ENCODE assay signal across 24 cellular contexts in genomic region chr4:18285357-18285756, GRCh38.
DNase-seq lines count a peak whose midpoint lies in the region; ATAC-seq, FAIRE-seq and TF ChIP-seq lines count a peak whose summit lies in the region.
"Had no signal": no experiment of that assay in that cellular context is flagged by ENCODE, and none has a peak within 500 bp of the region (broad histone marks: within the 10 kb centered on the region; RNA-seq: fewer than 3 reads in every experiment).

No MANE protein-coding gene starts in this region.

- CTCF ChIA-PET in HepG2 (lab: Yijun Ruan, JAX; ENCODE audit: low intra/inter-chr PET ratio, low total read pairs) (no interaction called here), K562 (lab: Yijun Ruan, JAX; ENCODE audit: low intra/inter-chr PET ratio) (no interaction called here)

- BruUV-seq in HepG2 (replicated peaks; lab: Mats Ljungman, UMichigan): no TSS peak
- no TSS peak for BruUV-seq in K562 (replicated peaks; lab: Mats Ljungman, UMichigan)

- no peaks in the 10 kb centered on the region for H3K27me3 ChIP-seq in HepG2 (ENCODE audit: control insufficient read depth in 1 of 2, insufficient read depth in 2 of 2, low read length in 2 of 2)
- H3K27me3 ChIP-seq in right lobe of liver: no peaks in the 10 kb centered on the region
- H3K27me3 ChIP-seq in K562 (ENCODE audit: control insufficient read depth in 2 of 2, insufficient read depth in 2 of 2, low read length in 2 of 2): no peaks in the 10 kb centered on the region
- H3K27me3 ChIP-seq: BLaER1 treated with 17β-estradiol and CSF1 and Interleukin-3, amounts not matched to agents 10 nM and 100 nM had no signal

- TF ChIP-seq RAD21 in HepG2 (CRISPR knock-in tag; IDR thresholded peaks at IDR 0.05) (no peak), K562 (CRISPR knock-in tag; conservative IDR thresholded peaks at IDR 0.05 in 1 of 2, IDR thresholded peaks at IDR 0.05 in 1 of 2) (no peak)

- ATAC-seq in HepG2 (no peak), right lobe of liver (no peak), K562 (no peak)
- ATAC-seq: A549; CD8-positive, alpha-beta T cell; GM12878 had no signal

- H3K27ac ChIP-seq in HepG2 (ENCODE audit: extremely low read length, insufficient read depth, low read length) (no peak overlapping the region), right lobe of liver (no peak overlapping the region), K562 (ENCODE audit: extremely low read depth, low read depth, low read length) (no peak overlapping the region)
- H3K27ac ChIP-seq: 22Rv1; A549; BLaER1 treated with 17β-estradiol and CSF1 and Interleukin-3, amounts not matched to agents 10 nM and 100 nM; C4-2B had no signal

- TF ChIP-seq POLR2A in HepG2 (IDR thresholded peaks at IDR 0.05; ENCODE audit: insufficient read depth in 1 of 2, low read depth in 2 of 2, low read length in 2 of 2) (no peak), right lobe of liver (IDR thresholded peaks at IDR 0.05) (no peak), K562 (conservative IDR thresholded peaks at IDR 0.05) (no peak)

- no peak overlapping the region for H3K9ac ChIP-seq in HepG2 (ENCODE audit: insufficient read depth, low read depth, low read length)
- no peak overlapping the region for H3K9ac ChIP-seq in K562 (ENCODE audit: insufficient read depth in 1 of 2, low read depth in 2 of 2, low read length in 2 of 2)
- H3K9ac ChIP-seq: BLaER1 treated with 17β-estradiol and CSF1 and Interleukin-3, amounts not matched to agents 10 nM and 100 nM had no signal

- in situ Hi-C loops in HepG2 (cut with HindIII; ENCODE audit: extremely low pct_ligation_motif_present, low pct_unique_long_range_greater_than_20kb) (no loop called here), K562 (cut with MboI) (no loop called here)

- H3K9me3 ChIP-seq in HepG2 (ENCODE audit: low read length) (no peaks in the 10 kb centered on the region), right lobe of liver (no peaks in the 10 kb centered on the region), K562 (replicated peaks; ENCODE audit: control insufficient read depth, insufficient read depth, low read depth, low read length) (no peaks in the 10 kb centered on the region)
- H3K9me3 ChIP-seq: A549, Caco-2 had no signal

- FAIRE-seq in HepG2 (lab: Jason Lieb, UNC) (no peak), K562 (lab: Jason Lieb, UNC) (no peak)
- FAIRE-seq: A549, D721Med, GM12878, GM12892, GM18507 had no signal

- no peak overlapping the region for H2AFZ ChIP-seq in HepG2 (ENCODE audit: low read length)
- H2AFZ ChIP-seq in K562 (ENCODE audit: low read depth, low read length): no peak overlapping the region

- no peak overlapping the region for H3K4me2 ChIP-seq in HepG2 (ENCODE audit: low read depth, low read length)
- H3K4me2 ChIP-seq in K562 (ENCODE audit: insufficient read depth, low read length): no peak overlapping the region
- H3K4me2 ChIP-seq: A549; BLaER1 treated with 17β-estradiol and CSF1 and Interleukin-3, amounts not matched to agents 10 nM and 100 nM had no signal

- intact Hi-C loops in HepG2 (cut with micrococcal nuclease; ENCODE audit: unreplicated experiment) (no loop called here), right lobe of liver (cut with DNase I) (no loop called here), K562 (cut with micrococcal nuclease) (no loop called here), head of caudate nucleus (cut with DNase I) (no loop called here)

- TF ChIP-seq CTCF in HepG2 (CRISPR knock-in tag; IDR thresholded peaks at IDR 0.05) (no peak), right lobe of liver (IDR thresholded peaks at IDR 0.05) (no peak), K562 (IDR thresholded peaks at IDR 0.05 in 2 of 3, conservative IDR thresholded peaks at IDR 0.05 in 1 of 3; ENCODE audit: insufficient read depth in 2 of 3, low read depth in 1 of 3, low read length in 3 of 3) (no peak)

- no peaks in the 10 kb centered on the region for H3K79me2 ChIP-seq in HepG2 (ENCODE audit: insufficient read depth, low read length)
- no peaks in the 10 kb centered on the region for H3K79me2 ChIP-seq in K562 (ENCODE audit: control insufficient read depth, insufficient read depth, low read length)

- WGBS in HepG2 (ENCODE audit: low lambda C conversion rate): 6% methylated on average over 4 of the region's 4 CpGs
- 49% methylated on average over 4 of the region's 4 CpGs for WGBS in right lobe of liver (ENCODE audit: insufficient coverage, low coverage, low lambda C conversion rate, missing lambda C conversion rate)
- WGBS in K562 (ENCODE audit: insufficient coverage, low coverage, missing lambda C conversion rate): 4% methylated on average over 4 of the region's 4 CpGs

- DNase-seq in HepG2 (ENCODE audit: low spot score): no peak
- no peak for DNase-seq in right lobe of liver
- DNase-seq in K562 (ENCODE audit: extremely low read depth in 1 of 4, low spot score in 3 of 4): no peak
- no peak for DNase-seq in NCI-H1417 (lab: John Stamatoyannopoulos, UW)
- no peak for DNase-seq in head of caudate nucleus
- DNase-seq: AML-193; Caco-2; Calu3; CD4-positive, alpha-beta T cell; CD8-positive, alpha-beta T cell; DMS153; DMS53; DMS79; DND-41; EL; GDM1 had no signal

- H3K4me3 ChIP-seq in HepG2 (replicated peaks in 1 of 3; ENCODE audit: insufficient read depth in 1 of 3, low read depth in 2 of 3, low read length in 3 of 3): no peak overlapping the region
- H3K4me3 ChIP-seq in right lobe of liver: no peak overlapping the region
- H3K4me3 ChIP-seq in K562: no peak overlapping the region
- H3K4me3 ChIP-seq: A549; BLaER1 treated with 17β-estradiol and CSF1 and Interleukin-3, amounts not matched to agents 10 nM and 100 nM; GM12878 had no signal

- H4K20me1 ChIP-seq in HepG2 (ENCODE audit: insufficient read depth, low read length) (no peaks in the 10 kb centered on the region), K562 (replicated peaks; ENCODE audit: control insufficient read depth, insufficient read depth, low read length) (no peaks in the 10 kb centered on the region)
- H4K20me1 ChIP-seq: BLaER1 treated with 17β-estradiol and CSF1 and Interleukin-3, amounts not matched to agents 10 nM and 100 nM had no signal

- POLR2A ChIA-PET in HepG2 (lab: Yijun Ruan, JAX) (no interaction called here), K562 (lab: Yijun Ruan, JAX) (no interaction called here)

- no peaks in the 10 kb centered on the region for H3K4me1 ChIP-seq in HepG2 (ENCODE audit: insufficient read depth, low read length)
- H3K4me1 ChIP-seq in right lobe of liver: no peaks in the 10 kb centered on the region
- H3K4me1 ChIP-seq in K562 (replicated peaks in 1 of 2; ENCODE audit: control insufficient read depth in 2 of 2, insufficient read depth in 2 of 2, low read length in 2 of 2): no peaks in the 10 kb centered on the region
- H3K4me1 ChIP-seq: A549; BLaER1 treated with 17β-estradiol and CSF1 and Interleukin-3, amounts not matched to agents 10 nM and 100 nM; Caco-2 had no signal

- TF ChIP-seq EP300 in HepG2 (IDR thresholded peaks at IDR 0.05; ENCODE audit: low read depth in 2 of 2, low read length in 2 of 2) (no peak), HepG2 (CRISPR knock-in tag; IDR thresholded peaks at IDR 0.05; ENCODE audit: borderline replicate concordance) (no peak), K562 (IDR thresholded peaks at IDR 0.05; ENCODE audit: low read length) (no peak)

- H3K36me3 ChIP-seq in HepG2 (replicated peaks in 1 of 2; ENCODE audit: control insufficient read depth in 1 of 2, insufficient read depth in 2 of 2, low read length in 2 of 2): no peaks in the 10 kb centered on the region
- H3K36me3 ChIP-seq in right lobe of liver: no peaks in the 10 kb centered on the region
- H3K36me3 ChIP-seq in K562 (ENCODE audit: control insufficient read depth, insufficient read depth, low read length): no peaks in the 10 kb centered on the region
- H3K36me3 ChIP-seq: BLaER1 treated with 17β-estradiol and CSF1 and Interleukin-3, amounts not matched to agents 10 nM and 100 nM had no signal

- H3K9me1 ChIP-seq in K562 (ENCODE audit: control insufficient read depth, insufficient read depth, low read length): no peaks in the 10 kb centered on the region

TF ChIP-seq in K562, 482 proteins besides CTCF, POLR2A, EP300 and RAD21:
- peak; percentile 82 for TF ChIP-seq CEBPB (tag; IDR thresholded peaks at IDR 0.05)
- no peak for TF ChIP-seq ZNF316 (IDR thresholded peaks at IDR 0.05)
- no peak for TF ChIP-seq CEBPG (CRISPR knock-in tag; IDR thresholded peaks at IDR 0.05)
- TF ChIP-seq CEBPG (tag; conservative IDR thresholded peaks at IDR 0.05 in 1 of 2, IDR thresholded peaks at IDR 0.05 in 1 of 2): peak; percentile 33 to 95; a peak in 3 of 4 replicates

Comparison
In these comparisons a context has a peak if more than half of its experiments do, and no peak if none do; other contexts are left out.
1. Of the 241 proteins assayed by ChIP-seq in both HepG2 and K562: peak only in HepG2: none; only in K562: CEBPG; in both: CEBPB; in neither: 239.